19 cellular contexts compared by ENCODE assay signal in genomic region chr2:33168973-33169372, GRCh38.
A peak's percentile ranks its signal among the peaks of the same experiment; 100 is the strongest.
DNase-seq lines count a peak whose midpoint lies in the region; ATAC-seq and TF ChIP-seq lines count a peak whose summit lies in the region.
"Had no signal": no experiment of that assay in that cellular context is flagged by ENCODE, and none has a peak within 500 bp of the region (broad histone marks: within the 10 kb centered on the region; RNA-seq: fewer than 3 reads in every experiment).

No MANE protein-coding gene starts in this region.

- peaks cover 13% of the 10 kb centered on the region for H3K4me1 Mint-ChIP-seq in mesothelial cell of epicardium
- H3K4me1 Mint-ChIP-seq: B cell; CD4-positive, CD25-positive, alpha-beta regulatory T cell had no signal

- no peak overlapping the region for H3K9ac ChIP-seq in IMR-90 (ENCODE audit: low read depth, low read length)

- H2BK20ac ChIP-seq in IMR-90 (ENCODE audit: low read depth, low read length), result no peak overlapping the region

- H3K23ac ChIP-seq in IMR-90 (ENCODE audit: low read depth, low read length), result peak overlapping the region; percentile 35; the same call in 1 of the 2 replicates

- peak overlapping the region; percentile 70; the same call in 1 of the 3 replicates for H2BK15ac ChIP-seq in IMR-90 (ENCODE audit: low read depth, low read length)

- H3K14ac ChIP-seq in IMR-90 (replicated peaks; ENCODE audit: low read depth, low read length), result peak overlapping the region; percentile 12; the same call in 1 of the 2 replicates

- dilution Hi-C loops in IMR-90 (cut with HindIII; ENCODE audit: low sequenced_read_pairs, unreplicated experiment), result no loop called here

- POLR2A ChIA-PET in IMR-90 (lab: Charles Lee; ENCODE audit: unreplicated experiment), result no interaction called here

- no peak overlapping the region for H3K27ac ChIP-seq in IMR-90 (ENCODE audit: insufficient read depth, low read length)
- peak overlapping the region; percentile 28 for H3K27ac ChIP-seq in brain microvascular endothelial cell
- H3K27ac ChIP-seq in tibial artery, result peak overlapping the region; percentile 75 to 77

- peak overlapping the region; percentile 76; the same call in 1 of the 2 replicates for H2AK5ac ChIP-seq in IMR-90 (ENCODE audit: low read depth, low read length)

- H3K79me1 ChIP-seq in IMR-90 (ENCODE audit: low read depth in 1 of 2, low read length in 2 of 2), result peaks cover 28 to 39% of the 10 kb centered on the region in 2 experiments

- H3K4me2 ChIP-seq in IMR-90 (ENCODE audit: low read depth, low read length), result no peak overlapping the region

- H2BK5ac ChIP-seq in IMR-90 (ENCODE audit: low read depth, low read length, poor library complexity, severe bottlenecking), result peak overlapping the region; percentile 49

- H3K36me3 ChIP-seq in IMR-90 (ENCODE audit: control insufficient read depth, insufficient read depth, low read length) (peaks cover 2% of the 10 kb centered on the region; the same call in 1 of the 2 replicates), brain microvascular endothelial cell (replicated peaks) (peaks cover 2% of the 10 kb centered on the region), tibial artery (no peaks in the 10 kb centered on the region)

- CTCF ChIA-PET in IMR-90 (lab: Yijun Ruan, JAX), result interaction anchor here (0.6 kb wide), 1 partner anchor 176 kb away, joined by 4 read pairs; no protein-coding TSS in a partner anchor

- BruUV-seq in IMR-90 (replicated peaks; lab: Mats Ljungman, UMichigan), result no TSS peak

- H3K18ac ChIP-seq in IMR-90 (ENCODE audit: low read depth, low read length), result peak overlapping the region; percentile 75; the same call in 1 of the 2 replicates

- H2AFZ ChIP-seq in IMR-90 (replicated peaks; ENCODE audit: low read length, poor library complexity), result no peak overlapping the region

- no peaks in the 10 kb centered on the region for H3K27me3 Mint-ChIP-seq in mesothelial cell of epicardium (ENCODE audit: low read depth)
- H3K27me3 Mint-ChIP-seq: B cell had no signal

- H3K4me3 ChIP-seq in IMR-90 (ENCODE audit: insufficient read depth, low read depth, low read length) (no peak overlapping the region), brain microvascular endothelial cell (ENCODE audit: low read depth, low read length) (no peak overlapping the region), tibial artery (no peak overlapping the region)

- DNase-seq in IMR-90 (no peak), brain microvascular endothelial cell (no peak), mesothelial cell of epicardium (ENCODE audit: low spot score in 2 of 2, unreplicated experiment in 2 of 2) (no peak), tibial artery (no peak), cerebellum (ENCODE audit: low spot score) (no peak)
- DNase-seq: ACHN; Calu3; CD4-positive, CD25-positive, alpha-beta regulatory T cell; DMS79; GOT3; Karpas-422; MM.1S; NCI-H1092 treated with DMSO at 0.1 percent for 48 hours; NCI-H2081 treated with DMSO at 0.1 percent for 48 hours; NCI-H510A treated with DMSO at 0.1 percent for 48 hours had no signal

- H4K5ac ChIP-seq in IMR-90 (ENCODE audit: low read depth, low read length), result peak overlapping the region; percentile 63; the same call in 1 of the 2 replicates

- no peak for TF ChIP-seq POLR2A in IMR-90 (IDR thresholded peaks at IDR 0.05; ENCODE audit: low read depth, low read length)

- peaks cover 4% of the 10 kb centered on the region for H3K9me1 ChIP-seq in IMR-90 (ENCODE audit: insufficient read depth, low read length)

- no peaks in the 10 kb centered on the region for H3K9me3 ChIP-seq in IMR-90 (ENCODE audit: control insufficient read depth, insufficient read depth, low read length)
- H3K9me3 ChIP-seq in tibial artery, result no peaks in the 10 kb centered on the region

- H3K4me3 Mint-ChIP-seq in mesothelial cell of epicardium, result no peak overlapping the region
- H3K4me3 Mint-ChIP-seq: B cell; CD4-positive, CD25-positive, alpha-beta regulatory T cell had no signal

- peak overlapping the region; percentile 22; the same call in 1 of the 2 replicates for H3K4ac ChIP-seq in IMR-90 (ENCODE audit: low read depth, low read length)

- H4K20me1 ChIP-seq in IMR-90 (ENCODE audit: insufficient read depth, low read length), result no peaks in the 10 kb centered on the region

- 0 out of 2 replicates have a peak overlapping the region, but pooled peaks have one; percentile 39 for H2BK120ac ChIP-seq in IMR-90 (ENCODE audit: low read depth, low read length)

- H4K8ac ChIP-seq in IMR-90 (ENCODE audit: low read depth in 2 of 2, low read length in 2 of 2), result peak overlapping the region; percentile 18 to 72; a peak in 3 of 4 replicates

- in situ Hi-C loops in IMR-90 (cut with MboI; ENCODE audit: low sequenced_read_pairs) (no loop called here), brain microvascular endothelial cell (cut with HindIII; ENCODE audit: low pct_ligation_motif_present, low sequenced_read_pairs) (no loop called here)

- H2AK9ac ChIP-seq in IMR-90 (replicated peaks; ENCODE audit: low read depth, low read length, poor library complexity), result no peak overlapping the region

- ATAC-seq in IMR-90 (ENCODE audit: low read depth), result no peak
- no peak for ATAC-seq in GM21576 (IDR thresholded peaks at IDR 0.05; ENCODE audit: unreplicated experiment)
- no peak for ATAC-seq in GM21825 (IDR thresholded peaks at IDR 0.05; ENCODE audit: unreplicated experiment)
- ATAC-seq: Panc1 had no signal

- no peak for TF ChIP-seq CTCF in IMR-90 (conservative IDR thresholded peaks at IDR 0.05; ENCODE audit: low read depth, low read length)
- TF ChIP-seq CTCF in brain microvascular endothelial cell (IDR thresholded peaks at IDR 0.05; ENCODE audit: low read depth, low read length, missing control alignments), result no peak
- no peak for TF ChIP-seq CTCF in mesothelial cell of epicardium (IDR thresholded peaks at IDR 0.05; ENCODE audit: unreplicated experiment)
- TF ChIP-seq CTCF in tibial artery (IDR thresholded peaks at IDR 0.05), result no peak

- peak overlapping the region; percentile 18 for H3K27ac Mint-ChIP-seq in mesothelial cell of epicardium
- H3K27ac Mint-ChIP-seq: B cell; CD4-positive, CD25-positive, alpha-beta regulatory T cell had no signal

- no peaks in the 10 kb centered on the region for H3K27me3 ChIP-seq in IMR-90 (ENCODE audit: control insufficient read depth, insufficient read depth, low read length)
- H3K27me3 ChIP-seq in brain microvascular endothelial cell (replicated peaks), result no peaks in the 10 kb centered on the region
- no peaks in the 10 kb centered on the region for H3K27me3 ChIP-seq in tibial artery

- no peak overlapping the region for H4K91ac ChIP-seq in IMR-90 (ENCODE audit: insufficient read depth, low read depth, low read length)

- peaks cover 10% of the 10 kb centered on the region for H3K36me3 Mint-ChIP-seq in mesothelial cell of epicardium
- H3K36me3 Mint-ChIP-seq: CD4-positive, CD25-positive, alpha-beta regulatory T cell had no signal

- no CpG with 5 or more reads among the region's 3 CpGs for WGBS in IMR-90 (ENCODE audit: extremely low coverage in 2 of 2, insufficient read length in 1 of 2), 2 experiments

- intact Hi-C loops in IMR-90 (cut with micrococcal nuclease) (no loop called here), tibial artery (cut with DNase I; ENCODE audit: low total_unique reads) (no loop called here)

- H3K56ac ChIP-seq in IMR-90 (ENCODE audit: extremely low read depth, insufficient read depth, low read length), result no peak overlapping the region

- peaks cover 18% of the 10 kb centered on the region for H3K4me1 ChIP-seq in IMR-90 (ENCODE audit: control insufficient read depth, insufficient read depth, low read length)
- H3K4me1 ChIP-seq in tibial artery, result peaks cover 5 to 53% (median 43%) of the 10 kb centered on the region in 4 donors

- H3K9me3 Mint-ChIP-seq in mesothelial cell of epicardium, result peaks cover 6% of the 10 kb centered on the region

- no peak for TF ChIP-seq RAD21 in IMR-90 (IDR thresholded peaks at IDR 0.05; ENCODE audit: low read length)

TF ChIP-seq in IMR-90, 13 proteins besides CTCF, POLR2A, EP300 and RAD21:
- TF ChIP-seq CEBPB (IDR thresholded peaks at IDR 0.05; ENCODE audit: low read depth, low read length) (no peak), NFE2L2 (IDR thresholded peaks at IDR 0.05; ENCODE audit: low read depth, low read length) (no peak), MAFK (IDR thresholded peaks at IDR 0.05; ENCODE audit: low read depth, low read length) (no peak)
